ENCODE assay signal across 9 cellular contexts in genomic region chr2:218289639-218290315, GRCh38. TPM values are rescaled to one million over a fixed set of nuclear protein-coding genes. Genes with fewer than 3 reads are reported as not detected.
DNase-seq lines count a peak whose midpoint lies in the region; ATAC-seq and TF ChIP-seq lines count a peak whose summit lies in the region.
"Had no signal": no experiment of that assay in that cellular context is flagged by ENCODE, and none has a peak within 500 bp of the region (broad histone marks: within the 10 kb centered on the region; RNA-seq: fewer than 3 reads in every experiment).

No MANE protein-coding gene starts in this region.

- H3K27ac ChIP-seq in caudate nucleus (ENCODE audit: low read depth, low read length), result peak overlapping the region; percentile 96
- H3K27ac ChIP-seq in mesodermal cell (ENCODE audit: low read depth, low read length, severe bottlenecking), result no peak overlapping the region

- peak overlapping the region; percentile 94 for H3K27ac Mint-ChIP-seq in activated T-cell treated with anti-CD3 and anti-CD28 coated beads, Interleukin-2, amount 50 U/mL, for 72 hours
- peak overlapping the region; percentile 100 for H3K27ac Mint-ChIP-seq in type B pancreatic cell

- TF ChIP-seq CTCF in type B pancreatic cell (conservative IDR thresholded peaks at IDR 0.05), result no peak

- H3K9me3 Mint-ChIP-seq in activated T-cell treated with anti-CD3 and anti-CD28 coated beads, Interleukin-2, amount 50 U/mL, for 72 hours, result no peaks in the 10 kb centered on the region
- H3K9me3 Mint-ChIP-seq in type B pancreatic cell, result no peaks in the 10 kb centered on the region

- H3K36me3 ChIP-seq in mesodermal cell (ENCODE audit: control insufficient read depth, insufficient read depth, low read length) (peaks cover 5% of the 10 kb centered on the region), MG63 (peaks cover 7% of the 10 kb centered on the region)

- peaks cover 44% of the 10 kb centered on the region for H3K4me1 ChIP-seq in mesodermal cell (ENCODE audit: control insufficient read depth, insufficient read depth, low read length, poor library complexity, severe bottlenecking)

- no peak for DNase-seq in activated T-cell treated with anti-CD3 and anti-CD28 coated beads, Interleukin-2, amount 50 U/mL, for 72 hours
- DNase-seq in activated T-cell treated with anti-CD3 and anti-CD28 coated beads for 4 hours, result no peak
- peak in 3 of 61 donors; percentile 18 to 48 (median 26) for DNase-seq in caudate nucleus (lab: John Stamatoyannopoulos, UW)
- DNase-seq in type B pancreatic cell (ENCODE audit: extremely low spot score, unreplicated experiment), result no peak
- DNase-seq in MG63, result no peak

- peaks cover 82% of the 10 kb centered on the region for H3K4me1 Mint-ChIP-seq in activated T-cell treated with anti-CD3 and anti-CD28 coated beads, Interleukin-2, amount 50 U/mL, for 72 hours (ENCODE audit: low read depth)
- H3K4me1 Mint-ChIP-seq in type B pancreatic cell (ENCODE audit: unreplicated experiment), result peaks cover 44% of the 10 kb centered on the region

- H3K27me3 Mint-ChIP-seq in activated T-cell treated with anti-CD3 and anti-CD28 coated beads, Interleukin-2, amount 50 U/mL, for 72 hours (ENCODE audit: low read depth), result no peaks in the 10 kb centered on the region
- no peaks in the 10 kb centered on the region for H3K27me3 Mint-ChIP-seq in type B pancreatic cell

- no peaks in the 10 kb centered on the region for H3K27me3 ChIP-seq in MG63

- H3K9me3 ChIP-seq in mesodermal cell (ENCODE audit: control insufficient read depth, low read length) (no peaks in the 10 kb centered on the region), MG63 (no peaks in the 10 kb centered on the region)

- H3K4me3 ChIP-seq in mesodermal cell (ENCODE audit: extremely low read depth, insufficient read depth, low read length, poor library complexity, severe bottlenecking) (peak overlapping the region; percentile 12), MG63 (no peak overlapping the region)

- ATAC-seq in activated T-cell treated with anti-CD3 and anti-CD28 coated beads, Interleukin-2, amount 50 U/mL, for 72 hours (replicated peaks in 1 of 2), result no peak
- ATAC-seq in HG03280 (IDR thresholded peaks at IDR 0.05; ENCODE audit: unreplicated experiment), result no peak
- no peak for ATAC-seq in HG02678 (IDR thresholded peaks at IDR 0.05; ENCODE audit: unreplicated experiment)

- peaks cover 0 to 4% of the 10 kb centered on the region in 2 donors for H3K36me3 Mint-ChIP-seq in activated T-cell treated with anti-CD3 and anti-CD28 coated beads, Interleukin-2, amount 50 U/mL, for 72 hours (ENCODE audit: insufficient read depth in 2 of 2)
- H3K36me3 Mint-ChIP-seq in type B pancreatic cell, result no peaks in the 10 kb centered on the region

- H3K4me3 Mint-ChIP-seq in activated T-cell treated with anti-CD3 and anti-CD28 coated beads, Interleukin-2, amount 50 U/mL, for 72 hours, result peak overlapping the region; percentile 78 to 87
- peak overlapping the region; percentile 89 for H3K4me3 Mint-ChIP-seq in type B pancreatic cell

- 80 to 91% methylated on average over 1 to 4 of the region's 6 CpGs for WGBS in mesodermal cell (ENCODE audit: insufficient coverage in 2 of 2), 2 experiments

RNA-seq across cellular contexts. Expression of gene TMBIM1, which starts 2.5 kb away (rescaled TPM):
- 10 to 100 TPM; 64.5 to 75.1 TPM for total RNA-seq in activated T-cell treated with anti-CD3 and anti-CD28 coated beads, Interleukin-2, amount 50 U/mL, for 72 hours
- polyA plus RNA-seq in mesodermal cell (2013, experiment 1 of 2), result 74.4 TPM
- polyA plus RNA-seq in mesodermal cell (2013, experiment 2 of 2), result 72.5 TPM
- 94.5 and 303 TPM in 2 replicates for total RNA-seq in type B pancreatic cell (ENCODE audit: low replicate concordance)
- total RNA-seq in MG63 (2014; rRNA removed; shearing (Covaris generic); ENCODE audit: low replicate concordance), result 81.0 and 125 TPM in 2 replicates

RNA-seq across cellular contexts. Expression of gene PNKD, which starts 19.5 kb away (rescaled TPM):
- total RNA-seq in activated T-cell treated with anti-CD3 and anti-CD28 coated beads, Interleukin-2, amount 50 U/mL, for 72 hours, result 10 to 100 TPM; 14.7 to 17.7 TPM
- polyA plus RNA-seq in mesodermal cell (2013, experiment 1 of 2), result 51.7 TPM
- polyA plus RNA-seq in mesodermal cell (2013, experiment 2 of 2), result 50.0 TPM
- total RNA-seq in type B pancreatic cell (ENCODE audit: low replicate concordance), result 58.4 and 66.4 TPM in 2 replicates
- 21.5 and 40.8 TPM in 2 replicates for total RNA-seq in MG63 (2014; rRNA removed; shearing (Covaris generic); ENCODE audit: low replicate concordance)

RNA-seq across cellular contexts. Expression of gene AAMP, which starts 19.8 kb away (rescaled TPM):
- 10 to 100 TPM; 51.7 to 63.0 TPM for total RNA-seq in activated T-cell treated with anti-CD3 and anti-CD28 coated beads, Interleukin-2, amount 50 U/mL, for 72 hours
- polyA plus RNA-seq in mesodermal cell (2013, experiment 1 of 2), result 69.8 TPM
- polyA plus RNA-seq in mesodermal cell (2013, experiment 2 of 2), result 59.2 TPM
- total RNA-seq in type B pancreatic cell (ENCODE audit: low replicate concordance), result 82.2 and 97.8 TPM in 2 replicates
- 112 TPM in 2 replicates for total RNA-seq in MG63 (2014; rRNA removed; shearing (Covaris generic); ENCODE audit: low replicate concordance)

RNA-seq across cellular contexts. Expression of gene GPBAR1, which starts 29.0 kb away (rescaled TPM):
- total RNA-seq in activated T-cell treated with anti-CD3 and anti-CD28 coated beads, Interleukin-2, amount 50 U/mL, for 72 hours, result 1 to 10 TPM in 1 of 2 donors, under 1 TPM in 1; 0.76 to 1.4 TPM
- polyA plus RNA-seq in mesodermal cell (2013, experiment 1 of 2), result 4.7 TPM
- polyA plus RNA-seq in mesodermal cell (2013, experiment 2 of 2), result 6.3 TPM
- total RNA-seq in type B pancreatic cell (ENCODE audit: low replicate concordance), result 2.1 and 5.7 TPM in 2 replicates
- not detected in 2 replicates for total RNA-seq in MG63 (2014; rRNA removed; shearing (Covaris generic); ENCODE audit: low replicate concordance)
- total RNA-seq: Daoy had no signal
